Comparison of ENCODE assay signal across 13 cellular contexts in genomic region chr2:74893332-74893731, GRCh38. TPM values are rescaled to one million over a fixed set of nuclear protein-coding genes. Genes with fewer than 3 reads are reported as not detected.
DNase-seq lines count a peak whose midpoint lies in the region; ATAC-seq and TF ChIP-seq lines count a peak whose summit lies in the region.
"Had no signal": no experiment of that assay in that cellular context is flagged by ENCODE, and none has a peak within 500 bp of the region (broad histone marks: within the 10 kb centered on the region; RNA-seq: fewer than 3 reads in every experiment).

No MANE protein-coding gene starts in this region.

- H3K4me3 ChIP-seq in thoracic aorta = no peak overlapping the region
- no peak overlapping the region for H3K4me3 ChIP-seq in dorsolateral prefrontal cortex
- H3K4me3 ChIP-seq in esophagus muscularis mucosa = no peak overlapping the region
- H3K4me3 ChIP-seq: heart left ventricle, lung had no signal

- no peak overlapping the region for H3K4me3 Mint-ChIP-seq in activated T-cell treated with anti-CD3 and anti-CD28 coated beads, Interleukin-2, amount 50 U/mL, for 24 hours
- H3K4me3 Mint-ChIP-seq: central memory CD8-positive, alpha-beta T cell had no signal

- ATAC-seq in SK-N-SH treated with all-trans-retinoic acid at 6 μM for 48 hours (peak; percentile 52), thoracic aorta (ENCODE audit: insufficient number of reproducible peaks, low FRiP score, low read depth) (peak; percentile 47)

- H3K4me1 Mint-ChIP-seq in activated T-cell treated with anti-CD3 and anti-CD28 coated beads, Interleukin-2, amount 50 U/mL, for 24 hours (ENCODE audit: low read depth) = peaks cover 9% of the 10 kb centered on the region
- H3K4me1 Mint-ChIP-seq: central memory CD8-positive, alpha-beta T cell had no signal

- H3K9me3 Mint-ChIP-seq in activated T-cell treated with anti-CD3 and anti-CD28 coated beads, Interleukin-2, amount 50 U/mL, for 24 hours = peaks cover 2% of the 10 kb centered on the region
- H3K9me3 Mint-ChIP-seq: central memory CD8-positive, alpha-beta T cell had no signal

- peak overlapping the region; percentile 44 for H3K27ac Mint-ChIP-seq in activated T-cell treated with anti-CD3 and anti-CD28 coated beads, Interleukin-2, amount 50 U/mL, for 24 hours

- H3K4me1 ChIP-seq in thoracic aorta (ENCODE audit: control insufficient read depth in 1 of 2, low read depth in 2 of 2) (peaks cover 0 to 18% of the 10 kb centered on the region in 2 donors), esophagus muscularis mucosa (no peaks in the 10 kb centered on the region)

- intact Hi-C loops in dorsolateral prefrontal cortex (cut with DNase I) = no loop called here
- intact Hi-C loops in esophagus muscularis mucosa (cut with DNase I) = no loop called here

- H3K27ac ChIP-seq in thoracic aorta (peak overlapping the region; percentile 49 to 65), dorsolateral prefrontal cortex (no peak overlapping the region), esophagus muscularis mucosa (replicated peaks in 1 of 4) (no peak overlapping the region)

- H3K9me3 ChIP-seq in thoracic aorta = no peaks in the 10 kb centered on the region
- no peaks in the 10 kb centered on the region for H3K9me3 ChIP-seq in esophagus muscularis mucosa
- H3K9me3 ChIP-seq: heart left ventricle had no signal

- H3K27me3 Mint-ChIP-seq in activated T-cell treated with anti-CD3 and anti-CD28 coated beads, Interleukin-2, amount 50 U/mL, for 24 hours = no peaks in the 10 kb centered on the region
- H3K27me3 Mint-ChIP-seq: central memory CD8-positive, alpha-beta T cell had no signal

- DNase-seq in activated T-cell treated with anti-CD3 and anti-CD28 coated beads, Interleukin-2, amount 50 U/mL, for 24 hours = no peak
- DNase-seq in activated T-cell treated with anti-CD3 and anti-CD28 coated beads for 4 hours (no peak), fibroblast of peridontal ligament (ENCODE audit: extremely low read depth) (peak; percentile 63), thoracic aorta (ENCODE audit: low spot score) (no peak), LoVo (ENCODE audit: low spot score) (no peak), dorsolateral prefrontal cortex (no peak), esophagus muscularis mucosa (ENCODE audit: extremely low spot score) (no peak)
- DNase-seq: activated T-cell treated with anti-CD3 and anti-CD28 coated beads, Interleukin-2, amount 50 U/mL, for 1 hour; heart left ventricle; NCI-H1930 had no signal

- no peaks in the 10 kb centered on the region for H3K36me3 ChIP-seq in thoracic aorta
- H3K36me3 ChIP-seq in esophagus muscularis mucosa = peaks cover 0 to 30% (median 8%) of the 10 kb centered on the region in 4 donors

- TF ChIP-seq CTCF in thoracic aorta (IDR thresholded peaks at IDR 0.05) (no peak), dorsolateral prefrontal cortex (IDR thresholded peaks at IDR 0.05 in 54 of 56, conservative IDR thresholded peaks at IDR 0.05 in 2 of 56; ENCODE audit: low read depth in 1 of 56, partially characterized antibody in 56 of 56) (no peak), esophagus muscularis mucosa (IDR thresholded peaks at IDR 0.05) (no peak)

- no peak for TF ChIP-seq POLR2A in esophagus muscularis mucosa (IDR thresholded peaks at IDR 0.05; ENCODE audit: low read depth)

- H3K36me3 Mint-ChIP-seq in activated T-cell treated with anti-CD3 and anti-CD28 coated beads, Interleukin-2, amount 50 U/mL, for 24 hours (ENCODE audit: low read depth) = peaks cover 95% of the 10 kb centered on the region

- 87% methylated on average over 5 of the region's 5 CpGs for WGBS in esophagus muscularis mucosa

- TF ChIP-seq EP300 in esophagus muscularis mucosa (IDR thresholded peaks at IDR 0.05) = no peak

- H3K27me3 ChIP-seq in thoracic aorta (replicated peaks; ENCODE audit: insufficient read depth) (no peaks in the 10 kb centered on the region), dorsolateral prefrontal cortex (no peaks in the 10 kb centered on the region), esophagus muscularis mucosa (no peaks in the 10 kb centered on the region)
- H3K27me3 ChIP-seq: heart left ventricle had no signal

TF ChIP-seq in SK-N-SH treated with all-trans-retinoic acid at 6 μM for 48 hours, 23 proteins besides CTCF, POLR2A, EP300 and RAD21:
- no peak for TF ChIP-seq TCF4 (CRISPR knock-in tag; IDR thresholded peaks at IDR 0.05; ENCODE audit: borderline replicate concordance)
- no peak for TF ChIP-seq ZFP3 (CRISPR knock-in tag; IDR thresholded peaks at IDR 0.05)
- no peak for TF ChIP-seq CSRNP3 (CRISPR knock-in tag; IDR thresholded peaks at IDR 0.05)
- TF ChIP-seq, protein P1, sequence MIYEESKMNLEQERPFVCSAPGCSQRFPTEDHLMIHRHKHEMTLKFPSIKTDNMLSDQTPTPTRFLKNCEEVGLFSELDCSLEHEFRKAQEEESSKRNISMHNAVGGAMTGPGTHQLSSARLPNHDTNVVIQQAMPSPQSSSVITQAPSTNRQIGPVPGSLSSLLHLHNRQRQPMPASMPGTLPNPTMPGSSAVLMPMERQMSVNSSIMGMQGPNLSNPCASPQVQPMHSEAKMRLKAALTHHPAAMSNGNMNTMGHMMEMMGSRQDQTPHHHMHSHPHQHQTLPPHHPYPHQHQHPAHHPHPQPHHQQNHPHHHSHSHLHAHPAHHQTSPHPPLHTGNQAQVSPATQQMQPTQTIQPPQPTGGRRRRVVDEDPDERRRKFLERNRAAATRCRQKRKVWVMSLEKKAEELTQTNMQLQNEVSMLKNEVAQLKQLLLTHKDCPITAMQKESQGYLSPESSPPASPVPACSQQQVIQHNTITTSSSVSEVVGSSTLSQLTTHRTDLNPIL (CRISPR knock-in tag; IDR thresholded peaks at IDR 0.05; ENCODE audit: low read depth) = no peak
- no peak for TF ChIP-seq ISL1 (CRISPR knock-in tag; IDR thresholded peaks at IDR 0.05)
- no peak for TF ChIP-seq ARNTL (CRISPR knock-in tag; IDR thresholded peaks at IDR 0.05; ENCODE audit: borderline replicate concordance, low read depth)
- TF ChIP-seq BACH2 (CRISPR knock-in tag; IDR thresholded peaks at IDR 0.05; ENCODE audit: borderline replicate concordance) = no peak
- TF ChIP-seq GLIS3 (CRISPR knock-in tag; IDR thresholded peaks at IDR 0.05) = no peak
- TF ChIP-seq PATZ1 (CRISPR knock-in tag; IDR thresholded peaks at IDR 0.05; ENCODE audit: borderline replicate concordance) = no peak
TF ChIP-seq in SK-N-SH treated with all-trans-retinoic acid at 6 μM for 48 hours: peak in this region for 0.

RNA-seq across cellular contexts. Expression of gene HK2, which starts 59.4 kb away (rescaled TPM):
- total RNA-seq in thoracic aorta = 10 to 100 TPM in 1 of 2 donors, 1 to 10 TPM in 1; 6.9 to 13.4 TPM
- total RNA-seq in dorsolateral prefrontal cortex = 10 to 100 TPM in 18 of 120 experiments, 1 to 10 TPM in 102; 1.2 to 37.2 (median 5.9) TPM
- total RNA-seq in esophagus muscularis mucosa = 1 to 10 TPM in 3 of 4 donors, under 1 TPM in 1; 0.97 to 5.3 (median 3.0) TPM

Comparison
In these comparisons a context has a peak if more than half of its experiments do, and no peak if none do; other contexts are left out.
1. H3K27ac ChIP-seq: peak in thoracic aorta (2 of 2); none in dorsolateral prefrontal cortex (0 of 59) and esophagus muscularis mucosa (0 of 4).